Comparison of ENCODE assay signal across 8 cellular contexts in the genomic region with DNA sequence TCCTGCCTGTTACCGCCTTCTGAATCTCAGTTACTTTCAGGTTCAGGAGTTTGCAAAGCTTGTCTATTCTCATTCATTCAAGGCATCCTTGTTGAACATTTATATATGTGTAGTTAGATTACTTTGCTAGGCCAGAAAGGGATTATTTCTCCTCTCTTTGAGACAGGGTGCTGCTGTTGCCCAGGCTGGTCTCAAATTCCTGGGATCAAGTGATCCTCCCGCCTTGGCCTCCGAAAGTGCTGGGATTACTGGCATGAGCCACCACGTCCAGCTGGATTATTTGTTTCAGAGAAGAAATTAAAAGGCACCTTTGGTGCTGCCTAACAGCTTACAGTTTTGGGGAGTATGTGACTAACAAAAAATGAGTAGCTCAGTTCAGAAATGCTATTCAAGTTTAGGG. TPM values are rescaled to one million over a fixed set of nuclear protein-coding genes. Genes with fewer than 3 reads are reported as not detected.
DNase-seq lines count a peak whose midpoint lies in the region; ATAC-seq and TF ChIP-seq lines count a peak whose summit lies in the region.

No MANE protein-coding gene starts in this region.

- TF ChIP-seq CTCF in GM12864 (IDR thresholded peaks at IDR 0.05; ENCODE audit: low read depth, low read length, missing control alignments) = no peak
- TF ChIP-seq CTCF in fibroblast of mammary gland (conservative IDR thresholded peaks at IDR 0.05; ENCODE audit: control insufficient read depth, insufficient read depth, low read depth, low read length) = no peak
- no peak for TF ChIP-seq CTCF in retinal pigment epithelial cell (conservative IDR thresholded peaks at IDR 0.05; ENCODE audit: low read depth, low read length)

- no peaks in the 10 kb centered on the region for H3K9me3 ChIP-seq in SJSA1 (replicated peaks)

- peaks cover 11% of the 10 kb centered on the region for H3K36me3 ChIP-seq in SJSA1

- ATAC-seq in HG03432 (IDR thresholded peaks at IDR 0.05; ENCODE audit: unreplicated experiment) = no peak

- DNase-seq in GM12864 (ENCODE audit: low read depth) (no peak), SJSA1 (ENCODE audit: low read depth in 1 of 2, low spot score in 2 of 2) (no peak), fibroblast of mammary gland (ENCODE audit: low read depth) (no peak), retinal pigment epithelial cell (ENCODE audit: low read depth) (no peak), NCI-H187 treated with DMSO at 0.1 percent for 48 hours (lab: John Stamatoyannopoulos, UW) (no peak), cortex of kidney (lab: John Stamatoyannopoulos, UW) (no peak)
- DNase-seq in stimulated activated CD8-positive, alpha-beta memory T cell treated with anti-CD3 and anti-CD28 coated beads, Interleukin-4, amount 100 ng/mL, for 48 hours = no peak

- H3K27ac ChIP-seq in SJSA1 = peak overlapping the region; percentile 93

- H3K4me1 ChIP-seq in SJSA1 (replicated peaks) = peaks cover 17% of the 10 kb centered on the region

- peak overlapping the region; percentile 94 for H3K4me3 ChIP-seq in GM12864 (ENCODE audit: low read depth, low read length)
- H3K4me3 ChIP-seq in SJSA1 = peak overlapping the region; percentile 83
- H3K4me3 ChIP-seq in fibroblast of mammary gland (ENCODE audit: control insufficient read depth, low read depth, low read length) = peak overlapping the region; percentile 95
- H3K4me3 ChIP-seq in retinal pigment epithelial cell (ENCODE audit: low read length) = peak overlapping the region; percentile 98

- no peaks in the 10 kb centered on the region for H3K27me3 ChIP-seq in SJSA1 (replicated peaks)

RNA-seq across cellular contexts. Expression of a gene that starts 0.8 kb away (rescaled TPM):
- total RNA-seq in SJSA1 (2014; rRNA removed; shearing (Covaris generic)) = 71.4 and 72.4 TPM in 2 replicates

RNA-seq across cellular contexts. Expression of a gene that starts 27.5 kb away (rescaled TPM):
- not detected in 2 replicates for total RNA-seq in SJSA1 (2014; rRNA removed; shearing (Covaris generic))

RNA-seq across cellular contexts. Expression of a gene that starts 35.3 kb away (rescaled TPM):
- total RNA-seq in SJSA1 (2014; rRNA removed; shearing (Covaris generic)) = 1.1 and 2.0 TPM in 2 replicates

RNA-seq across cellular contexts. Expression of a gene that starts 57.1 kb away (rescaled TPM):
- 4.7 and 7.7 TPM in 2 replicates for total RNA-seq in SJSA1 (2014; rRNA removed; shearing (Covaris generic))
